Comparison of ENCODE assay signal across 10 cellular contexts in the genomic region with DNA sequence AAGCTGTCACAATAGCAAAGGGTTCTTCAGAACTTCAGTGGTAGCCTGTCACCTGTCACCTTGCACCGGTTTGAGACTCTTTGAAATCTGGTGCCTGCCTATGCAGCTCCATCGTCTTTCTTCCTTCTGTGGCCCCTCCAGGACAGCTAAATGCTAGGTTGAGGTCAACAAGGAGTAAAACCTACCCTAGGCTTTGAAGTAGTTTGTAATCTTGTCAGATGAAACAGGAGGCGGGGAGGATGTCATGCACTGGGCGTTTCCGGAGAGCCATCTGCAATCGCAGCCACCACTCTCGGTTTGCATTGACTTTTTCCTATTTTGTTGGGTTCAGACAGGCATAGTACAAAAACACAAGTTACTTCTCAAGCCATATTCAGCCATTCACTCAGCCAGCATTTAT.
A peak's percentile ranks its signal among the peaks of the same experiment; 100 is the strongest.
DNase-seq lines count a peak whose midpoint lies in the region; ATAC-seq, FAIRE-seq and TF ChIP-seq lines count a peak whose summit lies in the region.
"Had no signal": no experiment of that assay in that cellular context is flagged by ENCODE, and none has a peak within 500 bp of the region (broad histone marks: within the 10 kb centered on the region; RNA-seq: fewer than 3 reads in every experiment).

No MANE protein-coding gene starts in this region.

- H3K27ac ChIP-seq in sigmoid colon (peak overlapping the region; percentile 7 to 55 (median 42)), body of pancreas (no peak overlapping the region)

- TF ChIP-seq POLR2A in sigmoid colon (IDR thresholded peaks at IDR 0.05) = no peak
- TF ChIP-seq POLR2A in body of pancreas (IDR thresholded peaks at IDR 0.05) = no peak

- peaks cover 28% of the 10 kb centered on the region for H3K4me1 Mint-ChIP-seq in T-helper 17 cell
- H3K4me1 Mint-ChIP-seq in HFFc6 (ENCODE audit: low read depth) = peaks cover 11% of the 10 kb centered on the region

- H3K4me1 ChIP-seq in sigmoid colon (peaks cover 0 to 15% (median 13%) of the 10 kb centered on the region in 4 donors), body of pancreas (peaks cover 5% of the 10 kb centered on the region)

- peak; percentile 18 for DNase-seq in activated naive CD4-positive, alpha-beta T cell treated with Interleukin-2 at 50 U/mL for 16 hours
- DNase-seq in activated naive CD4-positive, alpha-beta T cell (lab: John Stamatoyannopoulos, UW) = no peak
- no peak for DNase-seq in T-helper 17 cell
- DNase-seq in sigmoid colon = no peak
- no peak for DNase-seq in D721Med (ENCODE audit: insufficient read length, low spot score)
- no peak for DNase-seq in body of pancreas
- DNase-seq in HFFc6 = no peak

- WGBS in sigmoid colon, 2 donors = 68 to 78% methylated on average over 7 of the region's 7 CpGs
- 70 to 74% methylated on average over 7 of the region's 7 CpGs for WGBS in body of pancreas, 2 donors

- H3K36me3 Mint-ChIP-seq in T-helper 17 cell (ENCODE audit: low read depth) (no peaks in the 10 kb centered on the region), HFFc6 (ENCODE audit: low read depth) (peaks cover 9% of the 10 kb centered on the region; the same call in 1 of the 2 replicates)

- H3K27me3 Mint-ChIP-seq in T-helper 17 cell (no peaks in the 10 kb centered on the region), HFFc6 (ENCODE audit: insufficient read depth) (peaks cover 7% of the 10 kb centered on the region; the same call in 1 of the 2 replicates)

- H3K9me3 ChIP-seq in T-helper 17 cell (ENCODE audit: control insufficient read depth, low read length, poor library complexity, severe bottlenecking) = no peaks in the 10 kb centered on the region
- no peaks in the 10 kb centered on the region for H3K9me3 ChIP-seq in sigmoid colon
- H3K9me3 ChIP-seq in body of pancreas = no peaks in the 10 kb centered on the region

- H3K27me3 ChIP-seq in sigmoid colon (no peaks in the 10 kb centered on the region), body of pancreas (no peaks in the 10 kb centered on the region)
- H3K27me3 ChIP-seq: SJSA1 had no signal

- no peak for TF ChIP-seq CTCF in sigmoid colon (IDR thresholded peaks at IDR 0.05)
- no peak for TF ChIP-seq CTCF in D721Med (IDR thresholded peaks at IDR 0.05; ENCODE audit: insufficient read depth, missing control alignments)
- TF ChIP-seq CTCF in body of pancreas (IDR thresholded peaks at IDR 0.05) = no peak
- TF ChIP-seq CTCF in HFFc6 (IDR thresholded peaks at IDR 0.05) = no peak

- FAIRE-seq in D721Med (lab: Jason Lieb, UNC) = no peak
- FAIRE-seq: colon had no signal

- intact Hi-C loops in sigmoid colon (cut with DNase I) (loop anchor here (1.0 to 10.0 kb wide), 3 partner anchors 722 to 1144 kb away; partner anchors contain the start of gene TRIB2), body of pancreas (cut with DNase I) (loop anchor here (10.0 kb wide), 1 partner anchor 1142 kb away; no protein-coding TSS in a partner anchor)

- H3K4me3 Mint-ChIP-seq in T-helper 17 cell = peak overlapping the region; percentile 82
- no peak overlapping the region for H3K4me3 Mint-ChIP-seq in HFFc6

- H3K27ac Mint-ChIP-seq in T-helper 17 cell (peak overlapping the region; percentile 83), HFFc6 (no peak overlapping the region)

- H3K36me3 ChIP-seq in sigmoid colon = no peaks in the 10 kb centered on the region
- H3K36me3 ChIP-seq in body of pancreas (replicated peaks in 1 of 2; ENCODE audit: insufficient read depth in 1 of 2, low read depth in 2 of 2) = no peaks in the 10 kb centered on the region
- H3K36me3 ChIP-seq: SJSA1 had no signal

- H3K9me3 Mint-ChIP-seq in HFFc6 = peaks cover 12% of the 10 kb centered on the region

- ATAC-seq in HG02763 (IDR thresholded peaks at IDR 0.05; ENCODE audit: unreplicated experiment) (peak; percentile 25), T-helper 17 cell (peak; percentile 36), body of pancreas (no peak)

- no peak for TF ChIP-seq EP300 in sigmoid colon (IDR thresholded peaks at IDR 0.05)

- H3K4me3 ChIP-seq in sigmoid colon (no peak overlapping the region), body of pancreas (no peak overlapping the region)
- H3K4me3 ChIP-seq: SJSA1 had no signal

Comparison
In these comparisons a context has a peak if more than half of its experiments do, and no peak if none do; other contexts are left out.
1. H3K27ac ChIP-seq: peak in sigmoid colon (4 of 4); none in body of pancreas (0 of 4).